In the genomic region with DNA sequence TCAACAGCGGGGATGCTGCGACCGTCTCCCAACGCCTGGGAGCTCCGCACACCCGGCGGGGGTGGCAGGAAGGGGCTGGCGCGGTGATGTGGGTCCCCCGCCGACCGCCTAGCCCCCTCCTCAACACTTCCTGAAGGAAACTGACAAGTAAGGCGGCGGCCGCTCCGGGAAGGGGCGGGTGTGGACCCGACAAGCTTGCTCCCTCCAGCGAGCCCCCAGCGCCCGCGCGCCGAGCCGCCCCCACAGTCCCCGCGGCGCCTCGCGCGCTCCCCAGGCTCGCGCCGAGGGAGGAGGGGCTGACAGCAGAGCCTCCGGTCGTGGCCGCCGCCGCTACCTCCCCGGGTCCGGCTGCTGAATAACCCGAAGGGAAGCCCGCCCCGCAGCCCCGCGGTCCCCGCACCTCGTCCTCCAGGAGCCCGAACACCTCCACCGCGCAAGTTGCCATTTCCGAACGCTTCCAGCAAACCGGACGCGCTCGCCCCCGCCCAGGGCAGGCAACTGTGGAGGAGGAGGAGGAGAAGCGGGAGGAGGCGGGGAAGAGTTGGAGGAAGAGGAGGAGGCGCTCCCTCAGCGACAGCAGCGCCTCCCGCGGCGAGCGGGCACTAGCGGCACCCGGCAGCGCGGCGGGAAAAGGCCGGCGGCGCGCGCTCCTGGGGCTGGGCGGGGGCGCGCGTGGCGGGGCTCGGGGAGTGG, we compare ENCODE assay signal across 7 cellular contexts. TPM values are rescaled to one million over a fixed set of nuclear protein-coding genes. Genes with fewer than 3 reads are reported as not detected.
DNase-seq lines count a peak whose midpoint lies in the region; ATAC-seq, FAIRE-seq and TF ChIP-seq lines count a peak whose summit lies in the region.

Gene NEDD4 (minus strand): TSS at position 502 of the 693 bp plus-strand sequence. CDS start 57 bp downstream, at position 445.

- H3K4me1 ChIP-seq in breast epithelium (no peaks in the 10 kb centered on the region), small intestine (ENCODE audit: control insufficient read depth in 2 of 2, insufficient read depth in 1 of 2, low read depth in 1 of 2, low read length in 1 of 2) (peaks cover 0 to 6% of the 10 kb centered on the region in 2 donors)

- ATAC-seq in GM18519 (IDR thresholded peaks at IDR 0.05; ENCODE audit: low FRiP score, unreplicated experiment) (peak; percentile 73), HG03039 (IDR thresholded peaks at IDR 0.05; ENCODE audit: unreplicated experiment) (peak; percentile 87)

- H3K27me3 ChIP-seq in WERI-Rb-1 (ENCODE audit: insufficient read depth, low read depth, severe bottlenecking) (no peaks in the 10 kb centered on the region), breast epithelium (no peaks in the 10 kb centered on the region), small intestine (ENCODE audit: control insufficient read depth in 2 of 2, insufficient read depth in 2 of 2, low read length in 2 of 2) (no peaks in the 10 kb centered on the region)

- WGBS in small intestine, 3 donors, result 0 to 1% (median 0%) methylated on average over 46 to 83 of the region's 83 CpGs

- DNase-seq in NCI-H2171 (lab: John Stamatoyannopoulos, UW) (peak; percentile 82), WERI-Rb-1 (peak; percentile 90), breast epithelium (ENCODE audit: low spot score in 2 of 2) (peak; percentile 70 to 82), iPS-NIHi11 (ENCODE audit: low spot score) (peak; percentile 87), small intestine (peak; percentile 85)

- H3K36me3 ChIP-seq in WERI-Rb-1 (no peaks in the 10 kb centered on the region), breast epithelium (no peaks in the 10 kb centered on the region), small intestine (ENCODE audit: control insufficient read depth in 2 of 2, insufficient read depth in 2 of 2, low read length in 2 of 2) (no peaks in the 10 kb centered on the region)

- FAIRE-seq in small intestine (lab: Jason Lieb, UNC), result no peak

- TF ChIP-seq CTCF in WERI-Rb-1 (IDR thresholded peaks at IDR 0.05; ENCODE audit: low read depth, low read length), result peak; percentile 69; the same call in 1 of the 2 replicates
- TF ChIP-seq CTCF in breast epithelium (IDR thresholded peaks at IDR 0.05), result no peak

- peak within 1 kb of the TSS; percentile 90 for H3K27ac ChIP-seq in WERI-Rb-1
- H3K27ac ChIP-seq in breast epithelium, result peak within 1 kb of the TSS; percentile 95 to 97
- H3K27ac ChIP-seq in small intestine (ENCODE audit: low read depth in 1 of 2, low read length in 1 of 2), result peak within 1 kb of the TSS; percentile 84 to 91

- peak within 1 kb of the TSS; percentile 89 for H3K4me3 ChIP-seq in WERI-Rb-1 (ENCODE audit: low read depth, low read length)
- peak within 1 kb of the TSS; percentile 80 to 96 (median 89) for H3K4me3 ChIP-seq in breast epithelium
- peak within 1 kb of the TSS; percentile 54 to 93 for H3K4me3 ChIP-seq in small intestine (ENCODE audit: low read depth in 1 of 2, low read length in 2 of 2)

- no peak for TF ChIP-seq POLR2A in breast epithelium (IDR thresholded peaks at IDR 0.05)

- H3K9me3 ChIP-seq in WERI-Rb-1 (ENCODE audit: severe bottlenecking) (no peaks in the 10 kb centered on the region), breast epithelium (no peaks in the 10 kb centered on the region), small intestine (ENCODE audit: control insufficient read depth, low read depth) (no peaks in the 10 kb centered on the region)

- intact Hi-C loops in breast epithelium (cut with DNase I; ENCODE audit: low total_unique reads), result no loop called here

RNA-seq across cellular contexts. Expression of gene NEDD4, which starts in this region (rescaled TPM):
- 10 to 100 TPM; 13.0 to 19.6 (median 19.3) TPM for total RNA-seq in breast epithelium
- 10 to 100 TPM in 1 of 3 donors, 1 to 10 TPM in 2; 5.6 to 10.5 (median 7.3) TPM for polyA plus RNA-seq in small intestine

Comparison
In these comparisons a context has a peak if more than half of its experiments do, and no peak if none do; other contexts are left out.
1. Peak in every context shown above with its lines: DNase-seq, ATAC-seq, H3K4me3 ChIP-seq and H3K27ac ChIP-seq.